ENCODE assay signal across 17 cellular contexts in the genomic region with DNA sequence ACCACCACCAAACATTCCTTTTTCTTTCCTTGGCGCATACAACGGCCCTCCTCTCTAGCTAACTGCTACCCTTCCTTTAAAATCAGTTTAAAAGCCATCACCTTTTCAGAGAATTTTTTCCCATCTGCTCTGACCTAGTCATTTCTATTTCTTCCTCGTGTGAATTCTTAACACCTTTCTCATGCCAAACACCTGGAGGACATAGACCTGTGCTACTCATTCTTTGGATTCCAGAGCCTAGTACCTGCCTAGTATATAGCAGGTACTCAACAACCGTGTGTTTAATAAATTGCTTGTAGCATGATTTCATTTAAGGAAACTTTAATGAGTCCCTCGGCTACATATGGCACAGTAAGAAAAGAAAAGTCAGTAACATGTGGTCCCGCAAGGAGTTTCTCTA. TPM values are rescaled to one million over a fixed set of nuclear protein-coding genes. Genes with fewer than 3 reads are reported as not detected.
DNase-seq lines count a peak whose midpoint lies in the region; ATAC-seq and TF ChIP-seq lines count a peak whose summit lies in the region.
"Had no signal": no experiment of that assay in that cellular context is flagged by ENCODE, and none has a peak within 500 bp of the region (broad histone marks: within the 10 kb centered on the region; RNA-seq: fewer than 3 reads in every experiment).

No MANE protein-coding gene starts in this region.

- ATAC-seq in gastroesophageal sphincter, result no peak
- ATAC-seq in naive thymus-derived CD8-positive, alpha-beta T cell, result no peak
- no peak for ATAC-seq in GM21381 (IDR thresholded peaks at IDR 0.05; ENCODE audit: unreplicated experiment)
- ATAC-seq in GM19452 (IDR thresholded peaks at IDR 0.05; ENCODE audit: unreplicated experiment), result no peak

- 57 to 73% methylated on average over 6 of the region's 6 CpGs for WGBS in gastroesophageal sphincter (ENCODE audit: low coverage in 1 of 2), 2 donors

- H3K4me1 Mint-ChIP-seq in Caco-2 (ENCODE audit: low read depth, unreplicated experiment), result peaks cover 27% of the 10 kb centered on the region
- H3K4me1 Mint-ChIP-seq in naive thymus-derived CD8-positive, alpha-beta T cell, result peaks cover 6 to 19% (median 14%) of the 10 kb centered on the region in 4 donors

- no peak for TF ChIP-seq POLR2A in gastroesophageal sphincter (IDR thresholded peaks at IDR 0.05)

- H3K4me1 ChIP-seq in Caco-2 (peaks cover 47% of the 10 kb centered on the region), PC-9 (replicated peaks; ENCODE audit: insufficient read depth) (peaks cover 45% of the 10 kb centered on the region), gastroesophageal sphincter (peaks cover 0 to 46% (median 0%) of the 10 kb centered on the region in 3 donors), rectal smooth muscle tissue (ENCODE audit: control insufficient read depth, insufficient read depth, low read length) (peaks cover 8% of the 10 kb centered on the region)

- peaks cover 7% of the 10 kb centered on the region for H4K20me1 ChIP-seq in PC-9 (ENCODE audit: insufficient read depth)

- no peaks in the 10 kb centered on the region for H3K27me3 ChIP-seq in Caco-2 (replicated peaks; ENCODE audit: control insufficient read depth, insufficient read depth, low read length)
- no peaks in the 10 kb centered on the region for H3K27me3 ChIP-seq in PC-9 (ENCODE audit: insufficient read depth, low read depth)
- peaks cover 9% of the 10 kb centered on the region for H3K27me3 ChIP-seq in gastroesophageal sphincter
- H3K27me3 ChIP-seq in rectal smooth muscle tissue (ENCODE audit: control insufficient read depth, insufficient read depth, low read length), result peaks cover 6% of the 10 kb centered on the region

- H3K9me3 ChIP-seq in Caco-2 (no peaks in the 10 kb centered on the region), PC-9 (ENCODE audit: insufficient read depth, low read depth) (no peaks in the 10 kb centered on the region), gastroesophageal sphincter (no peaks in the 10 kb centered on the region)

- H2AFZ ChIP-seq in PC-9, result no peak overlapping the region

- H3K36me3 ChIP-seq in Caco-2 (ENCODE audit: control insufficient read depth, insufficient read depth, low read length) (no peaks in the 10 kb centered on the region), PC-9 (ENCODE audit: low read depth) (peaks cover 15% of the 10 kb centered on the region; the same call in 1 of the 2 replicates), gastroesophageal sphincter (peaks cover 3 to 11% of the 10 kb centered on the region in 2 donors), rectal smooth muscle tissue (ENCODE audit: control insufficient read depth, insufficient read depth, low read length) (peaks cover 10% of the 10 kb centered on the region)

- H3K9me2 ChIP-seq in PC-9 (ENCODE audit: insufficient read depth), result no peaks in the 10 kb centered on the region

- peaks cover 39% of the 10 kb centered on the region for H3K79me2 ChIP-seq in PC-9 (ENCODE audit: low read depth)

- no peak for TF ChIP-seq EP300 in gastroesophageal sphincter (IDR thresholded peaks at IDR 0.05)

- H3K27ac Mint-ChIP-seq in Caco-2 (ENCODE audit: unreplicated experiment), result peak overlapping the region; percentile 96
- H3K27ac Mint-ChIP-seq in naive thymus-derived CD8-positive, alpha-beta T cell, result no peak overlapping the region

- no peaks in the 10 kb centered on the region for H3K9me3 Mint-ChIP-seq in Caco-2 (ENCODE audit: unreplicated experiment)
- H3K9me3 Mint-ChIP-seq in naive thymus-derived CD8-positive, alpha-beta T cell, result no peaks in the 10 kb centered on the region

- H3K27ac ChIP-seq in PC-9 (peak overlapping the region; percentile 93), gastroesophageal sphincter (peak overlapping the region; percentile 96 to 99 (median 98)), rectal smooth muscle tissue (ENCODE audit: low read depth, low read length) (peak overlapping the region; percentile 97)
- H3K27ac ChIP-seq: VCaP had no signal

- no peak overlapping the region for H3K9ac ChIP-seq in rectal smooth muscle tissue (ENCODE audit: low read length)

- peak overlapping the region; percentile 98 for H3K4me2 ChIP-seq in PC-9

- BruUV-seq in Caco-2 (replicated peaks; lab: Mats Ljungman, UMichigan) (no TSS peak), PC-9 (replicated peaks; lab: Mats Ljungman, UMichigan) (no TSS peak)

- DNase-seq in Caco-2 (no peak), PC-9 (peak in 1 of 2 experiments; percentile 92), AML-193 (lab: John Stamatoyannopoulos, UW) (no peak)
- DNase-seq in naive thymus-derived CD8-positive, alpha-beta T cell, result no peak
- DNase-seq: activated effector memory CD4-positive, alpha-beta T cell treated with Interleukin-2 at 50 U/mL for 16 hours; DMS 273 treated with DMSO at 0.1 percent for 48 hours; erythroblast; Karpas-422; NCI-H1930; occipital lobe; stimulated activated CD4-positive, alpha-beta T cell treated with anti-CD3 and anti-CD28 coated beads, Interleukin-15, amount 100 ng/mL, for 24 hours; substantia nigra had no signal

- CTCF ChIA-PET in Caco-2 (lab: Charles Lee) (no interaction called here), PC-9 (lab: Charles Lee) (interaction anchor here (0.7 to 1.1 kb wide), 2 partner anchors 11 to 258 kb away, joined by 3 to 4 read pairs; no protein-coding TSS in a partner anchor)

- intact Hi-C loops in Caco-2 (cut with micrococcal nuclease; ENCODE audit: unreplicated experiment) (loop anchor here (10.0 kb wide), 1 partner anchor 364 kb away; no protein-coding TSS in a partner anchor), PC-9 (cut with micrococcal nuclease; ENCODE audit: unreplicated experiment) (loop anchor here (10.0 kb wide), 2 partner anchors 116 to 436 kb away; no protein-coding TSS in a partner anchor)

- no peak overlapping the region for H3K4me3 ChIP-seq in Caco-2 (ENCODE audit: low read depth, low read length)
- H3K4me3 ChIP-seq in PC-9, result no peak overlapping the region
- no peak overlapping the region for H3K4me3 ChIP-seq in gastroesophageal sphincter
- peak overlapping the region; percentile 42 for H3K4me3 ChIP-seq in rectal smooth muscle tissue (ENCODE audit: low read length)

- POLR2A ChIA-PET in Caco-2 (lab: Charles Lee), result interaction anchor here (1.0 kb wide), 1 partner anchor 42 kb away, joined by 3 read pairs; no protein-coding TSS in a partner anchor
- POLR2A ChIA-PET in PC-9 (lab: Charles Lee; ENCODE audit: unreplicated experiment), result no interaction called here
- POLR2A ChIA-PET in naive thymus-derived CD8-positive, alpha-beta T cell (lab: Charles Lee), result no interaction called here

- peaks cover 34% of the 10 kb centered on the region for H3K36me3 Mint-ChIP-seq in Caco-2 (ENCODE audit: insufficient read depth, unreplicated experiment)
- no peaks in the 10 kb centered on the region for H3K36me3 Mint-ChIP-seq in naive thymus-derived CD8-positive, alpha-beta T cell

- H3K27me3 Mint-ChIP-seq in Caco-2 (ENCODE audit: insufficient read depth, unreplicated experiment), result no peaks in the 10 kb centered on the region
- H3K27me3 Mint-ChIP-seq in naive thymus-derived CD8-positive, alpha-beta T cell, result peaks cover 26 to 66% (median 47%) of the 10 kb centered on the region in 5 donors

- no peak for TF ChIP-seq CTCF in Caco-2 (IDR thresholded peaks at IDR 0.05; ENCODE audit: insufficient read depth in 1 of 2, low read depth in 1 of 2, low read length in 1 of 2, severe bottlenecking in 1 of 2, unreplicated experiment in 1 of 2)
- no peak for TF ChIP-seq CTCF in PC-9 (conservative IDR thresholded peaks at IDR 0.05)
- TF ChIP-seq CTCF in gastroesophageal sphincter (IDR thresholded peaks at IDR 0.05), result no peak

- H3F3A ChIP-seq in PC-9 (ENCODE audit: insufficient read depth, low read depth), result peaks cover 21% of the 10 kb centered on the region; the same call in 1 of the 2 replicates

- H3K4me3 Mint-ChIP-seq in Caco-2 (ENCODE audit: unreplicated experiment), result peak overlapping the region; percentile 80
- no peak overlapping the region for H3K4me3 Mint-ChIP-seq in naive thymus-derived CD8-positive, alpha-beta T cell

RNA-seq across cellular contexts. Expression of a gene that starts 2.0 kb away (rescaled TPM):
- 193 and 209 TPM in 2 replicates for total RNA-seq in Caco-2 (2022)
- total RNA-seq in PC-9 (2021), result 174 and 225 TPM in 2 replicates
- 1,000 to 10,000 TPM; 3,599 to 7,152 (median 6,397) TPM for total RNA-seq in gastroesophageal sphincter
- 10 to 100 TPM; 20.6 to 21.2 TPM for total RNA-seq in naive thymus-derived CD8-positive, alpha-beta T cell
- 1 to 10 TPM; 5.1 to 6.0 (median 5.4) TPM for polyA plus RNA-seq in naive thymus-derived CD8-positive, alpha-beta T cell

Comparison
In these comparisons a context has a peak if more than half of its experiments do, and no peak if none do; other contexts are left out.
1. RNA of a gene that starts 2.0 kb away (total RNA-seq): 3,599 to 7,152 TPM in gastroesophageal sphincter; 193 to 209 TPM in Caco-2, 174 to 225 TPM in PC-9 and 20.6 to 21.2 TPM in naive thymus-derived CD8-positive, alpha-beta T cell; every median in the first group is over 10 times any median in the second.
2. Peak in every context shown above with its lines, with median percentiles within 50 percentile points of each other: H3K27ac ChIP-seq.